Comparison of ENCODE assay signal across 8 cellular contexts in the genomic region with DNA sequence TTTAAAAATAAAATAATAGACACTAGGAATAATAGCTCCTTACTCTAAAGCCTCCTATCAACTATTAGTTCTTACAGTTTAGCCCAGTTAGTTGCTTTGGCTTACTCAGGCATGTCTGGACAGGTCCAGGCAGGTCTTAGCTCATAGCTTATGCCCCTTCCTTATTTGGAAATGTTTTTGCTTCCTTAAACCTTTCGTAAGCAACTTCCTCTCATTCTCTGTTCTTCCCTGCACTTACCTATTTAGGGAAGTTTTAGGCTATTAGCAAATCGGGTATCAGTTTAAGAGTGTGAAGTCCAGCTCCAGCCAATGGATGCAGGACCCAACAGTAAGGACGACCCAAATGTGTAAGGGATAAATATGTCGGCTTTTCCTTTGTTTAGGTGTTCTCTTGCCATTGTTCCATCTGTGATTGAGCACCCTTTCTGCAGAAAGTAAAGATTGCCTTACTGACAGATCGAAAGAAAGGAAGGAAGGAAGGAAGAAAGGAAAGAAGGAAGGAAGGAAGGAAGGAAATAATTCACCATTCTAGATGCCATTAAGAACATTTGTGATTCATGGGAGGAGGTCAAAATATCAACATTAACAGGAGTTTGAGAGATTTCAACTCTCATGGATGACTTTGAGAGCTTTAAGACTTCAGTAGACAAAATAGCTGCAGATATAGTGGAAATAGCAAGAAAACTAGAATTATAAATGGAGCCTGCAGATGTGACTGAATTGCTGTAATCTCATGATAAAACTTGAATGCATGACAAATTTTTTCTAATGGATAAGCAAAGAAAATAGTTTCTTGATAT.
DNase-seq lines count a peak whose midpoint lies in the region; ATAC-seq, FAIRE-seq and TF ChIP-seq lines count a peak whose summit lies in the region.
"Not testable (repeated sequence)": the region's sequence is repeated elsewhere in the genome, so short reads cannot be mapped to it uniquely, and the experiment has no call there.

No MANE protein-coding gene starts in this region.

- peak overlapping the region; percentile 15 for H3K4me2 ChIP-seq in Karpas-422 (ENCODE audit: low read depth, low read length, poor library complexity, severe bottlenecking)
- not testable (repeated sequence) for H3K4me2 ChIP-seq in osteoblast (ENCODE audit: insufficient read depth, low read length)

- POLR2A ChIA-PET in A673 (lab: Charles Lee; ENCODE audit: low non-redundant PET), result interaction anchor here (0.6 kb wide), 2 partner anchors 53 to 448 kb away, joined by 4 read pairs; a partner anchor contains a TSS
- POLR2A ChIA-PET in activated B cell treated with CpG ODN at 0.5 μM for 24 hours (lab: Charles Lee), result interaction anchor here (0.6 kb wide), 1 partner anchor 181 kb away, joined by 3 read pairs; no protein-coding TSS in a partner anchor

- H3K4me3 Mint-ChIP-seq in activated B cell treated with CpG ODN at 0.5 μM for 24 hours, result peak overlapping the region; percentile 9
- not testable (repeated sequence) for H3K4me3 Mint-ChIP-seq in dendritic cell treated with granulocyte-macrophage colony-stimulating factor and Interleukin-4, amounts not matched to agents 40 ng/mL and 50 ng/mL, for 4 days

- not testable (repeated sequence) for H3K9me3 ChIP-seq in A673 (ENCODE audit: low read depth, low read length, poor library complexity, severe bottlenecking); Karpas-422 (ENCODE audit: low read length); osteoblast (ENCODE audit: low read depth, low read length)

- not testable (repeated sequence) for H3K4me3 ChIP-seq in A673 (ENCODE audit: low read depth, low read length, poor library complexity, severe bottlenecking); Karpas-422 (ENCODE audit: low read length); osteoblast (ENCODE audit: insufficient read depth, low read length)

- H3K4me1 ChIP-seq in A673 (ENCODE audit: insufficient read depth, low read length, poor library complexity, severe bottlenecking), result peaks cover 17% of the 10 kb centered on the region
- not testable (repeated sequence) for H3K4me1 ChIP-seq in Karpas-422 (ENCODE audit: low read length); osteoblast (ENCODE audit: insufficient read depth, low read length)

- CTCF ChIA-PET in A673 (lab: Charles Lee), result interaction anchor here (0.7 to 1.9 kb wide), 2 partner anchors 14 to 52 kb away, joined by 3 to 10 read pairs; no protein-coding TSS in a partner anchor
- CTCF ChIA-PET in activated B cell treated with CpG ODN at 0.5 μM for 24 hours (lab: Charles Lee), result interaction anchor here (0.8 to 1.5 kb wide), 2 partner anchors 14 to 53 kb away, joined by 3 to 6 read pairs; no protein-coding TSS in a partner anchor

- BruUV-seq in A673 (replicated peaks; lab: Mats Ljungman, UMichigan), result not testable (repeated sequence)

- not testable (repeated sequence) for H3K9me2 ChIP-seq in Karpas-422 (replicated peaks; ENCODE audit: insufficient read depth, low read length)

- peak; percentile 90 for DNase-seq in A673 (ENCODE audit: low spot score)
- DNase-seq in Karpas-422, activated B cell treated with CpG ODN at 0.5 μM for 24 hours: not testable (repeated sequence)
- DNase-seq in NCI-H69 (lab: John Stamatoyannopoulos, UW), result peak; percentile 29
- peak; percentile 1 for DNase-seq in globus pallidus (ENCODE audit: low spot score)
- peak; percentile 10 for DNase-seq in osteoblast (ENCODE audit: insufficient read length, low spot score, missing footprints)

- peaks cover 17% of the 10 kb centered on the region for H3K4me1 Mint-ChIP-seq in activated B cell treated with CpG ODN at 0.5 μM for 24 hours
- peaks cover 22% of the 10 kb centered on the region for H3K4me1 Mint-ChIP-seq in dendritic cell treated with granulocyte-macrophage colony-stimulating factor and Interleukin-4, amounts not matched to agents 40 ng/mL and 50 ng/mL, for 4 days (ENCODE audit: low read depth)

- not testable (repeated sequence) for H3K79me2 ChIP-seq in Karpas-422 (ENCODE audit: low read length); osteoblast (ENCODE audit: insufficient read depth, low read length)

- H2AFZ ChIP-seq in Karpas-422 (ENCODE audit: low read length), result not testable (repeated sequence)
- H2AFZ ChIP-seq in osteoblast (ENCODE audit: low read length), result peak overlapping the region; percentile 27

- not testable (repeated sequence) for H3K9ac ChIP-seq in Karpas-422 (ENCODE audit: low read length)

- not testable (repeated sequence) for TF ChIP-seq CTCF in A673 (conservative IDR thresholded peaks at IDR 0.05; ENCODE audit: low read depth, low read length); activated B cell treated with CpG ODN at 0.5 μM for 24 hours (IDR thresholded peaks at IDR 0.05); osteoblast (IDR thresholded peaks at IDR 0.05; ENCODE audit: extremely low read depth, low read depth, low read length)

- peak overlapping the region; percentile 89 for H3K27ac ChIP-seq in A673 (ENCODE audit: low read depth, low read length, poor library complexity, severe bottlenecking)
- not testable (repeated sequence) for H3K27ac ChIP-seq in Karpas-422 (ENCODE audit: low read length); osteoblast (ENCODE audit: low read depth, low read length)

- intact Hi-C loops in A673 (cut with micrococcal nuclease; ENCODE audit: unreplicated experiment), result loop anchor here (2.0 to 10.0 kb wide), 2 partner anchors 50 to 316 kb away; no protein-coding TSS in a partner anchor
- intact Hi-C loops in activated B cell treated with CpG ODN at 0.5 μM for 24 hours (cut with micrococcal nuclease); dendritic cell treated with granulocyte-macrophage colony-stimulating factor and Interleukin-4, amounts not matched to agents 40 ng/mL and 50 ng/mL, for 4 days (cut with micrococcal nuclease): not testable (repeated sequence)

- not testable (repeated sequence) for H3K36me3 Mint-ChIP-seq in activated B cell treated with CpG ODN at 0.5 μM for 24 hours (ENCODE audit: low read depth); dendritic cell treated with granulocyte-macrophage colony-stimulating factor and Interleukin-4, amounts not matched to agents 40 ng/mL and 50 ng/mL, for 4 days (ENCODE audit: low read depth)

- not testable (repeated sequence) for H4K20me1 ChIP-seq in Karpas-422 (ENCODE audit: insufficient read depth, low read depth, low read length); osteoblast (ENCODE audit: insufficient read depth, low read length)

- not testable (repeated sequence) for H3K36me3 ChIP-seq in A673 (ENCODE audit: insufficient read depth, low read length, poor library complexity, severe bottlenecking); Karpas-422 (ENCODE audit: insufficient read depth, low read length); osteoblast (ENCODE audit: insufficient read depth, low read length)

- not testable (repeated sequence) for H3K9me3 Mint-ChIP-seq in activated B cell treated with CpG ODN at 0.5 μM for 24 hours
- H3K9me3 Mint-ChIP-seq in dendritic cell treated with granulocyte-macrophage colony-stimulating factor and Interleukin-4, amounts not matched to agents 40 ng/mL and 50 ng/mL, for 4 days, result peaks cover 11% of the 10 kb centered on the region

- peak; percentile 11 for FAIRE-seq in G401.6 (lab: Jason Lieb, UNC)

- H3K27me3 ChIP-seq in A673 (replicated peaks; ENCODE audit: insufficient read depth, low read depth, low read length, poor library complexity); Karpas-422 (ENCODE audit: low read length); osteoblast (ENCODE audit: insufficient read depth, low read length): not testable (repeated sequence)

- not testable (repeated sequence) for H3K27me3 Mint-ChIP-seq in activated B cell treated with CpG ODN at 0.5 μM for 24 hours; dendritic cell treated with granulocyte-macrophage colony-stimulating factor and Interleukin-4, amounts not matched to agents 40 ng/mL and 50 ng/mL, for 4 days

- H3K27ac Mint-ChIP-seq in activated B cell treated with CpG ODN at 0.5 μM for 24 hours, result not testable (repeated sequence)
- H3K27ac Mint-ChIP-seq in dendritic cell treated with granulocyte-macrophage colony-stimulating factor and Interleukin-4, amounts not matched to agents 40 ng/mL and 50 ng/mL, for 4 days, result peak overlapping the region; percentile 21

- not testable (repeated sequence) for ATAC-seq in activated B cell treated with CpG ODN at 0.5 μM for 24 hours (ENCODE audit: low read depth)
